ENCODE assay signal across 8 cellular contexts in genomic region chr12:89451876-89452275, GRCh38.
DNase-seq lines count a peak whose midpoint lies in the region; ATAC-seq and TF ChIP-seq lines count a peak whose summit lies in the region.

No MANE protein-coding gene starts in this region.

- H3K27ac ChIP-seq in cardiac muscle cell (peak overlapping the region; percentile 89), ovary (no peak overlapping the region)

- 11 to 18% (median 14%) methylated on average over 9 of the region's 9 CpGs for WGBS in ovary, 3 donors

- no peak for TF ChIP-seq CTCF in Calu3 (IDR thresholded peaks at IDR 0.05; ENCODE audit: unreplicated experiment)
- TF ChIP-seq CTCF in cardiac muscle cell (IDR thresholded peaks at IDR 0.05; ENCODE audit: low read depth, low read length): no peak
- TF ChIP-seq CTCF in ovary (IDR thresholded peaks at IDR 0.05): no peak

- no peak for TF ChIP-seq EP300 in ovary (IDR thresholded peaks at IDR 0.05)

- H3K4me3 Mint-ChIP-seq in Calu3 (ENCODE audit: low read depth, unreplicated experiment): peak overlapping the region; percentile 24

- no peaks in the 10 kb centered on the region for H3K9me3 ChIP-seq in cardiac muscle cell (ENCODE audit: low read depth)
- no peaks in the 10 kb centered on the region for H3K9me3 ChIP-seq in ovary

- H3K27ac Mint-ChIP-seq in Calu3 (ENCODE audit: unreplicated experiment): peak overlapping the region; percentile 50

- peaks cover 50% of the 10 kb centered on the region for H3K4me1 Mint-ChIP-seq in Calu3 (ENCODE audit: low read depth, unreplicated experiment)

- intact Hi-C loops in Calu3 (cut with micrococcal nuclease; ENCODE audit: unreplicated experiment): loop anchor here (2.0 kb wide), 1 partner anchor 31 kb away; no protein-coding TSS in a partner anchor
- intact Hi-C loops in ovary (cut with DNase I): loop anchor here in 2 of 4 donors (10.0 kb wide), 3 partner anchors 427 to 1393 kb away; no protein-coding TSS in a partner anchor

- BruUV-seq in Calu3 (replicated peaks; lab: Mats Ljungman, UMichigan): no TSS peak

- H3K27me3 ChIP-seq in cardiac muscle cell (no peaks in the 10 kb centered on the region), ovary (no peaks in the 10 kb centered on the region)

- H3K4me1 ChIP-seq in cardiac muscle cell (ENCODE audit: low read depth) (peaks cover 41% of the 10 kb centered on the region), ovary (ENCODE audit: insufficient read depth) (peaks cover 7% of the 10 kb centered on the region)

- ATAC-seq in SK-N-SH treated with all-trans-retinoic acid at 6 μM for 48 hours: peak; percentile 27
- no peak for ATAC-seq in GM19452 (IDR thresholded peaks at IDR 0.05; ENCODE audit: unreplicated experiment)

- peak; percentile 26 for DNase-seq in Calu3
- DNase-seq in cardiac muscle cell (ENCODE audit: low read depth in 1 of 2, low spot score in 1 of 2): peak; percentile 77 to 90
- DNase-seq in ovary: peak in 4 of 5 donors; percentile 24 to 52 (median 33)
- no peak for DNase-seq in activated CD4-positive, CD25-positive, alpha-beta regulatory T cell treated with anti-CD3 and anti-CD28 coated beads, Interleukin-2, amount 50 U/mL, for 72 hours
- DNase-seq in GM19240 (ENCODE audit: insufficient read length, low spot score): no peak
- no peak for DNase-seq in activated gamma-delta T cell (lab: John Stamatoyannopoulos, UW)

- H3K36me3 ChIP-seq in cardiac muscle cell: no peaks in the 10 kb centered on the region
- H3K36me3 ChIP-seq in ovary: no peaks in the 10 kb centered on the region

- TF ChIP-seq POLR2A in ovary (IDR thresholded peaks at IDR 0.05): no peak

- no peaks in the 10 kb centered on the region for H3K36me3 Mint-ChIP-seq in Calu3 (ENCODE audit: insufficient read depth, unreplicated experiment)

- H3K4me3 ChIP-seq in cardiac muscle cell (no peak overlapping the region), ovary (no peak overlapping the region)

- CTCF ChIA-PET in Calu3 (lab: Charles Lee): interaction anchor here (0.5 to 1.6 kb wide), 6 partner anchors 55 to 432 kb away, joined by 3 to 9 read pairs (median 5); partner anchors contain the start of gene DUSP6

- no peaks in the 10 kb centered on the region for H3K27me3 Mint-ChIP-seq in Calu3 (ENCODE audit: unreplicated experiment)

- no peaks in the 10 kb centered on the region for H3K9me3 Mint-ChIP-seq in Calu3 (ENCODE audit: low read depth, unreplicated experiment)

TF ChIP-seq in SK-N-SH treated with all-trans-retinoic acid at 6 μM for 48 hours, 23 proteins besides CTCF, POLR2A, EP300 and RAD21:
- TF ChIP-seq ARNTL (CRISPR knock-in tag; IDR thresholded peaks at IDR 0.05; ENCODE audit: borderline replicate concordance, low read depth): no peak
- TF ChIP-seq TOX (CRISPR knock-in tag; IDR thresholded peaks at IDR 0.05; ENCODE audit: borderline replicate concordance): no peak
- no peak for TF ChIP-seq ZFP30 (CRISPR knock-in tag; IDR thresholded peaks at IDR 0.05)
- TF ChIP-seq TCF4 (CRISPR knock-in tag; IDR thresholded peaks at IDR 0.05; ENCODE audit: borderline replicate concordance): no peak
- TF ChIP-seq ZFP3 (CRISPR knock-in tag; IDR thresholded peaks at IDR 0.05): no peak
- TF ChIP-seq, protein P1, sequence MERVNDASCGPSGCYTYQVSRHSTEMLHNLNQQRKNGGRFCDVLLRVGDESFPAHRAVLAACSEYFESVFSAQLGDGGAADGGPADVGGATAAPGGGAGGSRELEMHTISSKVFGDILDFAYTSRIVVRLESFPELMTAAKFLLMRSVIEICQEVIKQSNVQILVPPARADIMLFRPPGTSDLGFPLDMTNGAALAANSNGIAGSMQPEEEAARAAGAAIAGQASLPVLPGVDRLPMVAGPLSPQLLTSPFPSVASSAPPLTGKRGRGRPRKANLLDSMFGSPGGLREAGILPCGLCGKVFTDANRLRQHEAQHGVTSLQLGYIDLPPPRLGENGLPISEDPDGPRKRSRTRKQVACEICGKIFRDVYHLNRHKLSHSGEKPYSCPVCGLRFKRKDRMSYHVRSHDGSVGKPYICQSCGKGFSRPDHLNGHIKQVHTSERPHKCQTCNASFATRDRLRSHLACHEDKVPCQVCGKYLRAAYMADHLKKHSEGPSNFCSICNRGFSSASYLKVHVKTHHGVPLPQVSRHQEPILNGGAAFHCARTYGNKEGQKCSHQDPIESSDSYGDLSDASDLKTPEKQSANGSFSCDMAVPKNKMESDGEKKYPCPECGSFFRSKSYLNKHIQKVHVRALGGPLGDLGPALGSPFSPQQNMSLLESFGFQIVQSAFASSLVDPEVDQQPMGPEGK (CRISPR knock-in tag; IDR thresholded peaks at IDR 0.05; ENCODE audit: borderline replicate concordance): no peak
- no peak for TF ChIP-seq ESRRG (CRISPR knock-in tag; IDR thresholded peaks at IDR 0.05)
- TF ChIP-seq ZNF8 (CRISPR knock-in tag; IDR thresholded peaks at IDR 0.05): no peak
- TF ChIP-seq GLIS3 (CRISPR knock-in tag; IDR thresholded peaks at IDR 0.05): no peak
- TF ChIP-seq CSDC2 (CRISPR knock-in tag; IDR thresholded peaks at IDR 0.05): no peak
- TF ChIP-seq ISL1 (CRISPR knock-in tag; IDR thresholded peaks at IDR 0.05): no peak
- TF ChIP-seq BACH2 (CRISPR knock-in tag; IDR thresholded peaks at IDR 0.05; ENCODE audit: borderline replicate concordance): no peak
- no peak for TF ChIP-seq SNAI2 (CRISPR knock-in tag; IDR thresholded peaks at IDR 0.05)
- TF ChIP-seq ZNF70 (CRISPR knock-in tag; IDR thresholded peaks at IDR 0.05): no peak
- TF ChIP-seq, protein P2, sequence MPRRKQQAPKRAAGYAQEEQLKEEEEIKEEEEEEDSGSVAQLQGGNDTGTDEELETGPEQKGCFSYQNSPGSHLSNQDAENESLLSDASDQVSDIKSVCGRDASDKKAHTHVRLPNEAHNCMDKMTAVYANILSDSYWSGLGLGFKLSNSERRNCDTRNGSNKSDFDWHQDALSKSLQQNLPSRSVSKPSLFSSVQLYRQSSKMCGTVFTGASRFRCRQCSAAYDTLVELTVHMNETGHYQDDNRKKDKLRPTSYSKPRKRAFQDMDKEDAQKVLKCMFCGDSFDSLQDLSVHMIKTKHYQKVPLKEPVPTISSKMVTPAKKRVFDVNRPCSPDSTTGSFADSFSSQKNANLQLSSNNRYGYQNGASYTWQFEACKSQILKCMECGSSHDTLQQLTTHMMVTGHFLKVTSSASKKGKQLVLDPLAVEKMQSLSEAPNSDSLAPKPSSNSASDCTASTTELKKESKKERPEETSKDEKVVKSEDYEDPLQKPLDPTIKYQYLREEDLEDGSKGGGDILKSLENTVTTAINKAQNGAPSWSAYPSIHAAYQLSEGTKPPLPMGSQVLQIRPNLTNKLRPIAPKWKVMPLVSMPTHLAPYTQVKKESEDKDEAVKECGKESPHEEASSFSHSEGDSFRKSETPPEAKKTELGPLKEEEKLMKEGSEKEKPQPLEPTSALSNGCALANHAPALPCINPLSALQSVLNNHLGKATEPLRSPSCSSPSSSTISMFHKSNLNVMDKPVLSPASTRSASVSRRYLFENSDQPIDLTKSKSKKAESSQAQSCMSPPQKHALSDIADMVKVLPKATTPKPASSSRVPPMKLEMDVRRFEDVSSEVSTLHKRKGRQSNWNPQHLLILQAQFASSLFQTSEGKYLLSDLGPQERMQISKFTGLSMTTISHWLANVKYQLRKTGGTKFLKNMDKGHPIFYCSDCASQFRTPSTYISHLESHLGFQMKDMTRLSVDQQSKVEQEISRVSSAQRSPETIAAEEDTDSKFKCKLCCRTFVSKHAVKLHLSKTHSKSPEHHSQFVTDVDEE (CRISPR knock-in tag; IDR thresholded peaks at IDR 0.05): no peak
- TF ChIP-seq CSRNP3 (CRISPR knock-in tag; IDR thresholded peaks at IDR 0.05): no peak

Comparison
In these comparisons a context has a peak if more than half of its experiments do, and no peak if none do; other contexts are left out.
1. DNase-seq: peak in Calu3 (single experiment), cardiac muscle cell (2 of 2) and ovary (4 of 5); none in activated CD4-positive, CD25-positive, alpha-beta regulatory T cell treated with anti-CD3 and anti-CD28 coated beads, Interleukin-2, amount 50 U/mL, for 72 hours (single experiment), GM19240 (single experiment) and activated gamma-delta T cell (single experiment).